21 cellular contexts compared by ENCODE assay signal in the genomic region with DNA sequence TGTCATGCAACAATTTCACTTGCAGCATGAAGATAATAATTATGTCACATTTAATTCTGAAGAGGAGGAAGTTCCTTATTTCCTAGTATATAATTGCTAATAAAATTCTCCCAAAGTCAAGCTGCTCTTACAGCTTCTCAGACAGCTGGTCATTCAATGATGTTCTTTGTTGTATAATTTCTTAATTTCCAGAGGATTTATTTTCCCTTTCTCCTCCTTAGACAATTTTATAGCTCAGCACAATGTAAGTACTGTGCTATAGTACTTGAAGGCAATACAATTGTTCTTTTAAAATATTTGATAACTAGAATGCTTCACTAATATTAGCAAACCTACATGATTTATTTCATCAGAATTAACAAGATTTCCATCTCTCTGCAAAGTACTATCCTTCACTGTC.
"Had no signal": no experiment of that assay in that cellular context is flagged by ENCODE, and none has a peak within 500 bp of the region (broad histone marks: within the 10 kb centered on the region; RNA-seq: fewer than 3 reads in every experiment).

No MANE protein-coding gene starts in this region.

- H3K9me3 ChIP-seq: esophagus squamous epithelium, neutrophil, spleen, stomach, thoracic aorta had no signal

- H3K27ac Mint-ChIP-seq: dendritic cell treated with granulocyte-macrophage colony-stimulating factor and Interleukin-4, amounts not matched to agents 40 ng/mL and 50 ng/mL, for 4 days had no signal

- H3K4me2 ChIP-seq: hepatocyte had no signal

- DNase-seq: effector memory CD8-positive, alpha-beta T cell; esophagus squamous epithelium; foreskin fibroblast; left colon; left ventricle myocardium superior; naive thymus-derived CD4-positive, alpha-beta T cell; posterior cingulate gyrus; spleen; stimulated activated CD4-positive, alpha-beta T cell treated with anti-CD3 and anti-CD28 coated beads, Interleukin-15, amount 100 ng/mL, for 24 hours; stimulated activated CD4-positive, alpha-beta T cell treated with anti-CD3 and anti-CD28 coated beads, Interleukin-1b, Interleukin-23, amount 100 ng/mL, for 48 hours; stimulated activated CD4-positive, alpha-beta T cell treated with anti-CD3 and anti-CD28 coated beads, Interleukin-4, amount 100 ng/mL, for 24 hours; stimulated activated naive CD4-positive, alpha-beta T cell; stomach; substantia nigra; trophoblast cell had no signal

- H3K27me3 Mint-ChIP-seq: dendritic cell treated with granulocyte-macrophage colony-stimulating factor and Interleukin-4, amounts not matched to agents 40 ng/mL and 50 ng/mL, for 4 days; effector memory CD8-positive, alpha-beta T cell; naive thymus-derived CD4-positive, alpha-beta T cell had no signal

- H3K79me2 ChIP-seq: hepatocyte had no signal

- H3K4me3 Mint-ChIP-seq: dendritic cell treated with granulocyte-macrophage colony-stimulating factor and Interleukin-4, amounts not matched to agents 40 ng/mL and 50 ng/mL, for 4 days; effector memory CD8-positive, alpha-beta T cell; naive thymus-derived CD4-positive, alpha-beta T cell had no signal

- ATAC-seq: effector memory CD8-positive, alpha-beta T cell; left colon; left ventricle myocardium superior; naive thymus-derived CD4-positive, alpha-beta T cell; sciatic nerve had no signal

- H3K27me3 ChIP-seq: esophagus squamous epithelium, hepatocyte, neutrophil, spleen, stomach had no signal

- H3K4me3 ChIP-seq: esophagus squamous epithelium, hepatocyte, lung, spleen, stomach, thoracic aorta had no signal

- H3K4me1 ChIP-seq: stomach had no signal

- H3K27ac ChIP-seq: esophagus squamous epithelium, hepatocyte, neutrophil, spleen, stomach, thoracic aorta had no signal

- H3K9me3 Mint-ChIP-seq: dendritic cell treated with granulocyte-macrophage colony-stimulating factor and Interleukin-4, amounts not matched to agents 40 ng/mL and 50 ng/mL, for 4 days; effector memory CD8-positive, alpha-beta T cell had no signal

- H2AFZ ChIP-seq: hepatocyte had no signal
